Comparison of ENCODE assay signal across 8 cellular contexts in the genomic region with DNA sequence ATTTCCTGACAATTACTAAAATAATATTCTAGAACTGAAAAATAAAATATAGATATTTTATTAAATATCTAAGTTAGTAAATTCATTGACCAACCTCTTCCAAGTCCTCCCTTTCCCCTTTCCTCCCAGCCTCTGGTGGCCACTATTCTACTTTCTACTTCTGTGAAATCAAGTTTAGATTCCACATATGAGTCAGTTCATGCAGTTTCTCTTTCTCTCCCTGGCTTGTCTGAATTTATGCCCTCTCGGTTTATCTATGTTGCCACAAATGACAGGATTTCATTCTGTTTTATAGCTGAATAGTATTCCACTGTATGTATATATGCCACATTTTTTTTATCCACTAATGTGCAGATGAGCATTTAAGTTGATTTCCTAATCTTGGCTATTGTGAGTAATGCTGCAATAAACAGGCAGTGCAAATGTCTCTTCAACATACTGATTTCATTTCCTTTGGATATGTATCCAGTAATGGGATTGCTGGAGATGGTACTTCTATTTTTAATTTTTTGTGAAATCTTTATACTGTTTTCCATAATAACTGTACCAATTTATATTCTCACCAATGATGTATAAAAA. TPM values are rescaled to one million over a fixed set of nuclear protein-coding genes. Genes with fewer than 3 reads are reported as not detected.
DNase-seq lines count a peak whose midpoint lies in the region; ATAC-seq and TF ChIP-seq lines count a peak whose summit lies in the region.
"Had no signal": no experiment of that assay in that cellular context is flagged by ENCODE, and none has a peak within 500 bp of the region (broad histone marks: within the 10 kb centered on the region; RNA-seq: fewer than 3 reads in every experiment).

No MANE protein-coding gene starts in this region.

- TF ChIP-seq POLR2A in vagina (IDR thresholded peaks at IDR 0.05) (no peak), gastrocnemius medialis (IDR thresholded peaks at IDR 0.05) (no peak)

- H3K27me3 ChIP-seq in vagina, result no peaks in the 10 kb centered on the region
- no peaks in the 10 kb centered on the region for H3K27me3 ChIP-seq in gastrocnemius medialis
- peaks cover 7% of the 10 kb centered on the region; the same call in 1 of the 2 replicates for H3K27me3 ChIP-seq in HAP-1 (ENCODE audit: low read depth)

- H3K36me3 ChIP-seq in vagina (no peaks in the 10 kb centered on the region), gastrocnemius medialis (no peaks in the 10 kb centered on the region), HAP-1 (replicated peaks) (no peaks in the 10 kb centered on the region)

- no peak for DNase-seq in omental fat pad (ENCODE audit: low spot score)
- no peak for DNase-seq in vagina (ENCODE audit: extremely low spot score in 2 of 2)
- no peak for DNase-seq in gastrocnemius medialis
- no peak for DNase-seq in HAP-1 (ENCODE audit: low spot score in 2 of 2)

- TF ChIP-seq CTCF in omental fat pad (IDR thresholded peaks at IDR 0.05) (no peak), vagina (IDR thresholded peaks at IDR 0.05) (no peak), gastrocnemius medialis (IDR thresholded peaks at IDR 0.05 in 4 of 5, conservative IDR thresholded peaks at IDR 0.05 in 1 of 5) (no peak)

- ATAC-seq in GM18907 (IDR thresholded peaks at IDR 0.05; ENCODE audit: unreplicated experiment) (peak; percentile 98), GM21786 (IDR thresholded peaks at IDR 0.05; ENCODE audit: unreplicated experiment) (peak; percentile 97), HG03457 (IDR thresholded peaks at IDR 0.05; ENCODE audit: unreplicated experiment) (peak; percentile 86), omental fat pad (ENCODE audit: low FRiP score) (peak; percentile 52), gastrocnemius medialis (no peak)

- H3K4me1 ChIP-seq in vagina (no peaks in the 10 kb centered on the region), gastrocnemius medialis (no peaks in the 10 kb centered on the region), HAP-1 (no peaks in the 10 kb centered on the region)

- in situ Hi-C loops in gastrocnemius medialis (cut with MboI; ENCODE audit: low sequenced_read_pairs in 4 of 4), result no loop called here
- in situ Hi-C loops in HAP-1 (cut with MboI; ENCODE audit: low sequenced_read_pairs), result no loop called here

- intact Hi-C loops in vagina (cut with DNase I), result no loop called here
- intact Hi-C loops in gastrocnemius medialis (cut with DNase I; ENCODE audit: low total_unique reads), result no loop called here

- H3K27ac ChIP-seq in vagina (no peak overlapping the region), gastrocnemius medialis (no peak overlapping the region)
- H3K27ac ChIP-seq: KMS-11 had no signal

- no peaks in the 10 kb centered on the region for H3K9me3 ChIP-seq in vagina
- no peaks in the 10 kb centered on the region for H3K9me3 ChIP-seq in gastrocnemius medialis
- no peaks in the 10 kb centered on the region for H3K9me3 ChIP-seq in HAP-1

- H3K4me3 ChIP-seq in vagina (no peak overlapping the region), gastrocnemius medialis (no peak overlapping the region), HAP-1 (no peak overlapping the region)

RNA-seq across cellular contexts. Expression of a gene that starts 52.3 kb away (rescaled TPM):
- total RNA-seq in omental fat pad, result 10 to 100 TPM; 26.6 to 55.1 (median 30.5) TPM
- 27.5 TPM for total RNA-seq in vagina
- total RNA-seq in gastrocnemius medialis, result 10 to 100 TPM; 13.6 to 28.2 (median 22.3) TPM

Comparison
In these comparisons a context has a peak if more than half of its experiments do, and no peak if none do; other contexts are left out.
1. ATAC-seq: peak in GM18907 (single experiment), GM21786 (single experiment), HG03457 (single experiment) and omental fat pad (single experiment); none in gastrocnemius medialis (0 of 2).